ENCODE assay signal across 8 cellular contexts in the genomic region with DNA sequence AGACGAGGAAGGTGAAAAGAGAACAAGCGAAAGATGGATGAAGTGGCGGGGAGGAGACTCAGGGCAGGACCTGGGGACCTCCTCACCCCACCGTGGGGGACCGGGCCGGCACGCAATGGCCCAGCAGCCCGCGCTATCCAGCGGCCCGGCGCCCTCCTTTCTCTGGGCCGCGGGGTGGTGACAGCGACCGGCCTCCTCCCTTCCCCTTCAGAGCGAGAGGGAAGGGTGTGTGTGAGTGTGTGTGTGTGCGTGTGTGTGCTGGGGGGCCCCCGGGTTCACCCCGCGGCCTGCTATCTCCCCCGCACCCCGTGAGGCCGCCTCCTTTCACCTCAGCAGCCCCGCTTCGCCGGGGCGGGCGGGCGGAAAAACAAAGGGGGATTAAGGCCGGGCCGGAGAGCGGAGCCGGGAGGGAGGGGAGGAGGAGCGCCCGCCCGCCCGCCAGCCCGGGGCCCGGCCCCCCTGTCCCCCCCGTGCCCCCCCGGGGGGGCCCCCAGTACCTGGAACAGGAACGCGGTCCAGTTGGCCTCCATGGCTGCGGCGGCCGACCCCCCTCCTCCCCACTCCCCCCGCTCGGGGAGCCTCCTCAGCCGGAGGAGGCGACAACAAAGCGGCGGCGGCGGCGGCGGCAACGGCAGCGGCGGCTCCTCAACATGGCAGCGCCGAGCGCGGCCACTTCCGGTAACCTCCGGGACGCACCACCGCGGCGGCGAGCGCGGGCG. TPM values are rescaled to one million over a fixed set of nuclear protein-coding genes. Genes with fewer than 3 reads are reported as not detected.
DNase-seq lines count a peak whose midpoint lies in the region; ATAC-seq and TF ChIP-seq lines count a peak whose summit lies in the region.

A gene with protein sequence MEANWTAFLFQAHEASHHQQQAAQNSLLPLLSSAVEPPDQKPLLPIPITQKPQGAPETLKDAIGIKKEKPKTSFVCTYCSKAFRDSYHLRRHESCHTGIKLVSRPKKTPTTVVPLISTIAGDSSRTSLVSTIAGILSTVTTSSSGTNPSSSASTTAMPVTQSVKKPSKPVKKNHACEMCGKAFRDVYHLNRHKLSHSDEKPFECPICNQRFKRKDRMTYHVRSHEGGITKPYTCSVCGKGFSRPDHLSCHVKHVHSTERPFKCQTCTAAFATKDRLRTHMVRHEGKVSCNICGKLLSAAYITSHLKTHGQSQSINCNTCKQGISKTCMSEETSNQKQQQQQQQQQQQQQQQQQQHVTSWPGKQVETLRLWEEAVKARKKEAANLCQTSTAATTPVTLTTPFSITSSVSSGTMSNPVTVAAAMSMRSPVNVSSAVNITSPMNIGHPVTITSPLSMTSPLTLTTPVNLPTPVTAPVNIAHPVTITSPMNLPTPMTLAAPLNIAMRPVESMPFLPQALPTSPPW (minus strand): TSS at position 673 of the 719 bp plus-strand sequence. CDS start 143 bp downstream, at position 530.

- no peak for TF ChIP-seq CTCF in lower lobe of right lung (IDR thresholded peaks at IDR 0.05)

- intact Hi-C loops in lower lobe of right lung (cut with DNase I), result no loop called here

- H3K4me1 ChIP-seq in duodenal mucosa (ENCODE audit: control insufficient read depth in 1 of 2, insufficient read depth in 2 of 2, low read length in 2 of 2) (peaks cover 38 to 43% of the 10 kb centered on the region in 2 donors), lower lobe of right lung (peaks cover 58% of the 10 kb centered on the region)

- H3K27me3 ChIP-seq in duodenal mucosa (ENCODE audit: control insufficient read depth in 1 of 2, insufficient read depth in 2 of 2, low read length in 2 of 2) (no peaks in the 10 kb centered on the region), lower lobe of right lung (ENCODE audit: low read depth) (no peaks in the 10 kb centered on the region)

- H3K9me3 ChIP-seq in duodenal mucosa (ENCODE audit: control insufficient read depth in 1 of 2, low read length in 2 of 2) (no peaks in the 10 kb centered on the region), lower lobe of right lung (no peaks in the 10 kb centered on the region)

- H3K4me3 ChIP-seq in duodenal mucosa (ENCODE audit: low read depth in 1 of 2, low read length in 2 of 2), result peak within 1 kb of the TSS; percentile 93 to 97
- H3K4me3 ChIP-seq in lower lobe of right lung, result peak within 1 kb of the TSS; percentile 88

- ATAC-seq in HG02970 (IDR thresholded peaks at IDR 0.05; ENCODE audit: low FRiP score, unreplicated experiment) (peak; percentile 54), lower lobe of right lung (peak; percentile 81 to 85)

- peak within 1 kb of the TSS; percentile 79 to 93 for H3K9ac ChIP-seq in duodenal mucosa (ENCODE audit: low read depth in 1 of 2, low read length in 2 of 2)

- DNase-seq in activated T-cell treated with anti-CD3 and anti-CD28 coated beads for 1 hour (ENCODE audit: low read depth) (peak; percentile 68), NCI-H2227 (lab: John Stamatoyannopoulos, UW; ENCODE audit: unreplicated experiment) (peak; percentile 88), lower lobe of right lung (peak; percentile 90)
- DNase-seq in activated T-cell treated with anti-CD3 and anti-CD28 coated beads, Interleukin-2, amount 50 U/mL, for 1 hour, result no peak
- peak; percentile 69 to 74 for DNase-seq in activated CD4-positive, alpha-beta T cell treated with anti-CD3 and anti-CD28 coated beads, Interleukin-2, amount 50 U/mL, for 4 hours
- peak in 2 of 3 donors; percentile 24 to 55 for DNase-seq in stimulated activated CD4-positive, alpha-beta T cell treated with anti-CD3 and anti-CD28 coated beads, TNF-alpha, amount 100 ng/mL, for 1 hour (ENCODE audit: low read depth in 3 of 3, low spot score in 1 of 3)

- H3K36me3 ChIP-seq in duodenal mucosa (ENCODE audit: control insufficient read depth in 1 of 2, insufficient read depth in 2 of 2, low read length in 2 of 2), result peaks cover 0 to 10% of the 10 kb centered on the region in 2 donors
- H3K36me3 ChIP-seq in lower lobe of right lung, result peaks cover 7% of the 10 kb centered on the region

- H3K27ac ChIP-seq in duodenal mucosa (ENCODE audit: low read depth, low read length), result peak within 1 kb of the TSS; percentile 85
- peak within 1 kb of the TSS; percentile 97 for H3K27ac ChIP-seq in lower lobe of right lung

RNA-seq across cellular contexts. Expression of the gene that starts here (rescaled TPM):
- 73.5 TPM for total RNA-seq in lower lobe of right lung
